Comparison of ENCODE assay signal across 20 cellular contexts in the genomic region with DNA sequence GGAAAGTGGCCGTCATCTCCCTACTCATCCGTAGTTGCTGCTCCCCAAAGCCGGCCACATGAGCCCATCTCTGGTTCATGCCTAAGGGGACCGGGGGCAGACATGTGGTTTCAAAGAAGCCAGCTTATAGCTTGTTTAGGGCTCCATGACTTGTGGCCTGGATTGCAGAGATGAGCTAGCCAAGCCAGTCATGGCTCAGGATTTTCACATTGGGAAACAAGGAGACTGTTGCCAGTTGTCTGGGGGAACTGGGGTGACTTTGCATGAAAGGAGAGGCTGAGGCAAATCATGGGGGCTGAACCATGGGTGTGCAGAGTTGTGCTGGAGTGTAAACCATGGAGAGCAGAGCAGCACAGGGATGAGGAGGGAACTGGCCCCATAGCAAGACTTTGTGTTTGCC.
"Had no signal": no experiment of that assay in that cellular context is flagged by ENCODE, and none has a peak within 500 bp of the region (broad histone marks: within the 10 kb centered on the region; RNA-seq: fewer than 3 reads in every experiment).

No MANE protein-coding gene starts in this region.

- H3K4me3 ChIP-seq: heart left ventricle, neural progenitor cell, psoas muscle, stomach, tibial nerve had no signal

- H3K4me1 ChIP-seq: neural progenitor cell, parathyroid adenoma, psoas muscle had no signal

- H3K27ac ChIP-seq: brain microvascular endothelial cell, neural progenitor cell, parathyroid adenoma, psoas muscle, VCaP had no signal

- H3K4me1 Mint-ChIP-seq: activated naive CD8-positive, alpha-beta T cell treated with anti-CD3 and anti-CD28 coated beads for 36 hours; natural killer cell had no signal

- H3K9me3 Mint-ChIP-seq: activated naive CD8-positive, alpha-beta T cell treated with anti-CD3 and anti-CD28 coated beads for 36 hours; stimulated activated naive B cell treated with anti-CD40 and anti-IgM and Interleukin-4, amounts not matched to agents 10 μg/mL and 1 μg/mL and 100 μg/mL, for 72 hours had no signal

- H3K27ac Mint-ChIP-seq: activated naive CD8-positive, alpha-beta T cell treated with anti-CD3 and anti-CD28 coated beads for 36 hours; natural killer cell; neural progenitor cell; stimulated activated naive B cell treated with anti-CD40 and anti-IgM and Interleukin-4, amounts not matched to agents 10 μg/mL and 1 μg/mL and 100 μg/mL, for 72 hours had no signal

- H3K36me3 Mint-ChIP-seq: activated naive CD8-positive, alpha-beta T cell treated with anti-CD3 and anti-CD28 coated beads for 36 hours; natural killer cell; stimulated activated naive B cell treated with anti-CD40 and anti-IgM and Interleukin-4, amounts not matched to agents 10 μg/mL and 1 μg/mL and 100 μg/mL, for 72 hours had no signal

- DNase-seq: activated CD4-positive, alpha-beta T cell treated with anti-CD3 and anti-CD28 coated beads for 4 hours; activated CD4-positive, alpha-beta T cell treated with anti-CD3 and anti-CD28 coated beads, Interleukin-2, amount 50 U/mL, for 4 hours; activated effector memory CD4-positive, alpha-beta T cell treated with Interleukin-2 at 50 U/mL for 16 hours; activated naive CD4-positive, alpha-beta T cell treated with Interleukin-2 at 50 U/mL for 16 hours; activated naive CD8-positive, alpha-beta T cell treated with anti-CD3 and anti-CD28 coated beads for 36 hours; amniotic stem cell; brain microvascular endothelial cell; central memory CD4-positive, alpha-beta T cell; heart left ventricle; natural killer cell; occipital lobe; psoas muscle; stimulated activated CD4-positive, alpha-beta T cell treated with anti-CD3 and anti-CD28 coated beads, Interleukin-15, amount 100 ng/mL, for 24 hours; stimulated activated CD4-positive, alpha-beta T cell treated with anti-CD3 and anti-CD28 coated beads, Interleukin-2, amount 100 ng/mL, for 24 hours; stimulated activated naive B cell treated with anti-CD40 and anti-IgM and Interleukin-4, amounts not matched to agents 10 μg/mL and 1 μg/mL and 100 μg/mL, for 72 hours; stomach had no signal

- H3K27me3 Mint-ChIP-seq: activated naive CD8-positive, alpha-beta T cell treated with anti-CD3 and anti-CD28 coated beads for 36 hours; stimulated activated naive B cell treated with anti-CD40 and anti-IgM and Interleukin-4, amounts not matched to agents 10 μg/mL and 1 μg/mL and 100 μg/mL, for 72 hours had no signal

- ATAC-seq: heart left ventricle; natural killer cell; psoas muscle; stimulated activated naive B cell treated with anti-CD40 and anti-IgM and Interleukin-4, amounts not matched to agents 10 μg/mL and 1 μg/mL and 100 μg/mL, for 72 hours had no signal

- H2AFZ ChIP-seq: neural progenitor cell, parathyroid adenoma had no signal

- H3K4me3 Mint-ChIP-seq: activated naive CD8-positive, alpha-beta T cell treated with anti-CD3 and anti-CD28 coated beads for 36 hours; natural killer cell; neural progenitor cell; stimulated activated naive B cell treated with anti-CD40 and anti-IgM and Interleukin-4, amounts not matched to agents 10 μg/mL and 1 μg/mL and 100 μg/mL, for 72 hours had no signal

- H3K4me2 ChIP-seq: neural progenitor cell had no signal

- H3K36me3 ChIP-seq: brain microvascular endothelial cell, heart left ventricle, neural progenitor cell, stomach, tibial nerve had no signal

- H3K79me2 ChIP-seq: parathyroid adenoma had no signal

- H3K27me3 ChIP-seq: brain microvascular endothelial cell, heart left ventricle, neural progenitor cell, stomach, tibial nerve had no signal
